In the genomic region with DNA sequence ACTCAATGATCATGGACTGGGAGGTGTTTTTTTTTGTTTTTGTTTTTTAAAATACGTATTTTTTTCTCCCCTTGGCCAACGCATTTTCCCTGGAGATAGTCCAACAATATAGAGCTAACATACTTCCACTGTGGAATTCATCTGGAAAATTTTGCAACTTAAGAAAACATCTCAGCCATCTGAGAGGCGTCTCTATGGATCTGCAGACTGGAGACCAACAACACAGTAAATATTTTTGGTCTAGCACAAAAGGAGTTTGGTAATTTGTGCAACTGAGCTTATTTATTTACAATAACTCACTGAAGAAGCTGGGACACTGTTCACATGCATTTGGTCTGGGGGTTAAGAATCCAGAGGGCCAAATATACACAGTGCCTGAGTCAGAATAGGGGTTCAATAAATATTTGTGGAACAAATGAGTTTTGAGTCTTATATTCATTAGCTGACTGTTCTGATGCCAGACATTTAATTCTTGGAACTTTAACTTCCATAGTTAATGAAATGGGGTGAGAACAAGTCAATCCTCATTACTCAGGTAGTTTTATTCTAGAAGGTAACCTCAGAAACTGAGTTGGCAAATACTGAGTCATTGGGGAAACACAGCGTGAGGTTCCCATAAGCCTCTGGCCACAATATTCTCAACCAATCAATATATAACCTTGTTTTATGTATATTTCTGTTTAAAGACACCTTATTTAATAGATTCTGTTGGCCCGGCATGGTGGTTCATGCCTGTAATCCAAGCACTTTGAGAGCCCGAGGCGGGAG, we compare ENCODE assay signal across 24 cellular contexts. TPM values are rescaled to one million over a fixed set of nuclear protein-coding genes. Genes with fewer than 3 reads are reported as not detected.
A peak's percentile ranks its signal among the peaks of the same experiment; 100 is the strongest.
DNase-seq lines count a peak whose midpoint lies in the region; ATAC-seq and TF ChIP-seq lines count a peak whose summit lies in the region.
"Had no signal": no experiment of that assay in that cellular context is flagged by ENCODE, and none has a peak within 500 bp of the region (broad histone marks: within the 10 kb centered on the region; RNA-seq: fewer than 3 reads in every experiment).

No MANE protein-coding gene starts in this region.

- H3K9me2 ChIP-seq in SK-N-SH: no peaks in the 10 kb centered on the region

- no peak overlapping the region for H3K9ac ChIP-seq in SK-N-SH

- H2AFZ ChIP-seq in SK-N-SH (ENCODE audit: low read depth): no peak overlapping the region

- DNase-seq in SK-N-SH (no peak), cardiac fibroblast (ENCODE audit: low read depth in 2 of 2) (peak; percentile 80 to 91), iris pigment epithelial cell (ENCODE audit: low read depth) (peak; percentile 76), transverse colon (no peak), NCI-H1092 treated with DMSO at 0.1 percent for 48 hours (lab: John Stamatoyannopoulos, UW) (no peak), NK-92 (lab: John Stamatoyannopoulos, UW; ENCODE audit: unreplicated experiment) (no peak)
- DNase-seq: activated CD4-positive, CD25-positive, alpha-beta regulatory T cell; activated naive CD8-positive, alpha-beta T cell treated with anti-CD3 and anti-CD28 coated beads, Interleukin-2, amount 10 ng/mL, durations not matched to agents 7 days and 5 days; DMS53; endodermal cell; glutamatergic neuron; MM.1S; natural killer cell; NCI-H1930; NCI-H510A treated with DMSO at 0.1 percent for 48 hours; SIG-M5; stimulated activated naive CD8-positive, alpha-beta T cell treated with anti-CD3 and anti-CD28 coated beads, Interleukin-15, Interleukin-2, amounts not matched to agents 100 U/mL and 50 U/mL, for 24 hours had no signal

- H3K27ac ChIP-seq in SK-N-SH (ENCODE audit: low read depth in 2 of 2, low read length in 1 of 2): peak overlapping the region in 1 of 2 experiments; percentile 26; a peak in 2 of 4 replicates
- H3K27ac ChIP-seq in transverse colon: peak overlapping the region; percentile 56 to 74 (median 68)
- H3K27ac ChIP-seq: 22Rv1 had no signal

- TF ChIP-seq CTCF in SK-N-SH (IDR thresholded peaks at IDR 0.05) (no peak), cardiac fibroblast (IDR thresholded peaks at IDR 0.05; ENCODE audit: low read depth, low read length) (no peak), transverse colon (IDR thresholded peaks at IDR 0.05) (no peak)

- CTCF ChIA-PET in SK-N-SH (lab: Yijun Ruan, JAX): no interaction called here

- H3K4me1 ChIP-seq in SK-N-SH (ENCODE audit: control insufficient read depth in 1 of 2, insufficient read depth in 2 of 2, low read depth in 1 of 2, low read length in 1 of 2): no peaks in the 10 kb centered on the region
- peaks cover 0 to 16% (median 9%) of the 10 kb centered on the region in 4 donors for H3K4me1 ChIP-seq in transverse colon

- H3K79me2 ChIP-seq in SK-N-SH (ENCODE audit: insufficient read depth): peaks cover 10% of the 10 kb centered on the region; the same call in 1 of the 2 replicates

- no peak for TF ChIP-seq POLR2A in transverse colon (IDR thresholded peaks at IDR 0.05)

- intact Hi-C loops in transverse colon (cut with DNase I; ENCODE audit: low total_unique reads): no loop called here

- no peak for TF ChIP-seq RAD21 in SK-N-SH (IDR thresholded peaks at IDR 0.05; ENCODE audit: low read length)

- H3F3A ChIP-seq in SK-N-SH (replicated peaks; ENCODE audit: insufficient read depth): peaks cover 9% of the 10 kb centered on the region

- in situ Hi-C loops in transverse colon (cut with MboI; ENCODE audit: low pct_ligation_motif_present in 1 of 4, low pct_unique_long_range_greater_than_20kb in 1 of 4, low sequenced_read_pairs in 3 of 4): no loop called here

- H3K4me3 ChIP-seq in SK-N-SH (ENCODE audit: low read depth in 2 of 2, low read length in 1 of 2): no peak overlapping the region
- no peak overlapping the region for H3K4me3 ChIP-seq in cardiac fibroblast (replicated peaks in 1 of 2; ENCODE audit: low read depth in 2 of 2, low read length in 2 of 2)
- H3K4me3 ChIP-seq in transverse colon: no peak overlapping the region
- H3K4me3 ChIP-seq: lung had no signal

- H3K9me3 ChIP-seq in SK-N-SH (no peaks in the 10 kb centered on the region), transverse colon (no peaks in the 10 kb centered on the region)

- no peaks in the 10 kb centered on the region for H4K20me1 ChIP-seq in SK-N-SH (ENCODE audit: insufficient read depth)

- 85% methylated on average over 7 of the region's 7 CpGs for WGBS in SK-N-SH (ENCODE audit: low lambda C conversion rate)
- 40 to 74% methylated on average over 4 to 7 of the region's 7 CpGs for WGBS in transverse colon (ENCODE audit: low coverage in 1 of 2), 2 donors

- no peaks in the 10 kb centered on the region for H3K27me3 ChIP-seq in SK-N-SH (ENCODE audit: insufficient read depth)
- H3K27me3 ChIP-seq in transverse colon: no peaks in the 10 kb centered on the region

- H3K4me2 ChIP-seq in SK-N-SH: no peak overlapping the region

- H3K36me3 ChIP-seq in SK-N-SH (replicated peaks in 1 of 2; ENCODE audit: control insufficient read depth in 1 of 2, insufficient read depth in 2 of 2, low read length in 1 of 2) (no peaks in the 10 kb centered on the region), transverse colon (no peaks in the 10 kb centered on the region)

- POLR2A ChIA-PET in SK-N-SH (lab: Yijun Ruan, JAX): no interaction called here

- ATAC-seq in SK-N-SH treated with all-trans-retinoic acid at 6 μM for 48 hours (peak; percentile 38; the same call in 2 of the 3 replicates), GM18867 (IDR thresholded peaks at IDR 0.05; ENCODE audit: unreplicated experiment) (no peak)
- ATAC-seq: natural killer cell; stimulated activated naive CD8-positive, alpha-beta T cell treated with anti-CD3 and anti-CD28 coated beads, Interleukin-15, Interleukin-2, amounts not matched to agents 100 U/mL and 50 U/mL, for 24 hours had no signal

- TF ChIP-seq EP300 in SK-N-SH (IDR thresholded peaks at IDR 0.05; ENCODE audit: borderline replicate concordance in 1 of 2, low read depth in 1 of 2, low read length in 1 of 2) (no peak), transverse colon (IDR thresholded peaks at IDR 0.05; ENCODE audit: low read depth) (no peak)

TF ChIP-seq in SK-N-SH treated with all-trans-retinoic acid at 6 μM for 48 hours, 23 proteins besides CTCF, POLR2A, EP300 and RAD21 (continues in another document):
- TF ChIP-seq ISL1 (CRISPR knock-in tag; IDR thresholded peaks at IDR 0.05): no peak
- TF ChIP-seq PPARA (CRISPR knock-in tag; IDR thresholded peaks at IDR 0.05; ENCODE audit: borderline replicate concordance): no peak
- no peak for TF ChIP-seq CREB5 (CRISPR knock-in tag; IDR thresholded peaks at IDR 0.05; ENCODE audit: low read depth)
- TF ChIP-seq RARB (CRISPR knock-in tag; IDR thresholded peaks at IDR 0.05): no peak
- no peak for TF ChIP-seq ZNF70 (CRISPR knock-in tag; IDR thresholded peaks at IDR 0.05)
- TF ChIP-seq ZNF565 (CRISPR knock-in tag; conservative IDR thresholded peaks at IDR 0.05; ENCODE audit: low read depth): no peak
- TF ChIP-seq GLIS3 (CRISPR knock-in tag; IDR thresholded peaks at IDR 0.05): no peak
- TF ChIP-seq ARNTL (CRISPR knock-in tag; IDR thresholded peaks at IDR 0.05; ENCODE audit: borderline replicate concordance, low read depth): no peak

TF ChIP-seq in SK-N-SH, 30 proteins besides CTCF, POLR2A, EP300 and RAD21:
- TF ChIP-seq IRF3 (IDR thresholded peaks at IDR 0.05; ENCODE audit: low read depth, low read length): no peak
- no peak for TF ChIP-seq MEF2A (IDR thresholded peaks at IDR 0.05; ENCODE audit: borderline replicate concordance, low read depth)
- TF ChIP-seq GATA2 (CRISPR knock-in tag; IDR thresholded peaks at IDR 0.05): no peak
- no peak for TF ChIP-seq MAX (IDR thresholded peaks at IDR 0.05; ENCODE audit: low read depth)
- TF ChIP-seq YY1 (IDR thresholded peaks at IDR 0.05; ENCODE audit: low read depth): no peak
- TF ChIP-seq REST (IDR thresholded peaks at IDR 0.05; ENCODE audit: low read depth, low read length): no peak

RNA-seq across cellular contexts. Expression of gene CCBE1, which starts 36.1 kb away (rescaled TPM):
- 5.0 and 7.3 TPM in 2 replicates for polyA plus RNA-seq in SK-N-SH (2012; rRNA removed)
- 3.4 and 7.4 TPM in 2 replicates for polyA plus RNA-seq in SK-N-SH (2012; cell fraction: cytosol; rRNA removed)
- 6.0 and 6.7 TPM in 2 replicates for polyA plus RNA-seq in SK-N-SH (2012; cell fraction: nucleus; rRNA removed)
- total RNA-seq in transverse colon: 10 to 100 TPM in 2 of 4 donors, 1 to 10 TPM in 2; 6.1 to 43.0 (median 15.7) TPM
- total RNA-seq: activated CD8-positive, alpha-beta memory T cell treated with anti-CD3 and anti-CD28 coated beads for 36 hours; activated naive CD8-positive, alpha-beta T cell treated with anti-CD3 and anti-CD28 coated beads, Interleukin-2, amount 10 ng/mL, durations not matched to agents 7 days and 5 days; activated T-helper 1 cell treated with anti-CD3 and anti-CD28 coated beads, Interleukin-12 subunit alpha, Interleukin-12 subunit beta, Interleukin-2, Interleukin-4 antibody, amounts not matched to agents 30 ng/mL and 10 ng/mL and 1 ng/mL, durations not matched to agents 14 hours and 24 hours and 36 hours; T-helper 2 cell treated with Interferon-gamma antibody and Interleukin-4, amounts not matched to agents 100 ng/mL and 5 ng/mL, for 36 hours had no signal

Comparison
In these comparisons a context has a peak if more than half of its experiments do, and no peak if none do; other contexts are left out.
1. DNase-seq: peak in cardiac fibroblast (2 of 2) and iris pigment epithelial cell (single experiment); none in SK-N-SH (single experiment), transverse colon (single experiment), NCI-H1092 treated with DMSO at 0.1 percent for 48 hours (single experiment) and NK-92 (single experiment).